In the genomic region with DNA sequence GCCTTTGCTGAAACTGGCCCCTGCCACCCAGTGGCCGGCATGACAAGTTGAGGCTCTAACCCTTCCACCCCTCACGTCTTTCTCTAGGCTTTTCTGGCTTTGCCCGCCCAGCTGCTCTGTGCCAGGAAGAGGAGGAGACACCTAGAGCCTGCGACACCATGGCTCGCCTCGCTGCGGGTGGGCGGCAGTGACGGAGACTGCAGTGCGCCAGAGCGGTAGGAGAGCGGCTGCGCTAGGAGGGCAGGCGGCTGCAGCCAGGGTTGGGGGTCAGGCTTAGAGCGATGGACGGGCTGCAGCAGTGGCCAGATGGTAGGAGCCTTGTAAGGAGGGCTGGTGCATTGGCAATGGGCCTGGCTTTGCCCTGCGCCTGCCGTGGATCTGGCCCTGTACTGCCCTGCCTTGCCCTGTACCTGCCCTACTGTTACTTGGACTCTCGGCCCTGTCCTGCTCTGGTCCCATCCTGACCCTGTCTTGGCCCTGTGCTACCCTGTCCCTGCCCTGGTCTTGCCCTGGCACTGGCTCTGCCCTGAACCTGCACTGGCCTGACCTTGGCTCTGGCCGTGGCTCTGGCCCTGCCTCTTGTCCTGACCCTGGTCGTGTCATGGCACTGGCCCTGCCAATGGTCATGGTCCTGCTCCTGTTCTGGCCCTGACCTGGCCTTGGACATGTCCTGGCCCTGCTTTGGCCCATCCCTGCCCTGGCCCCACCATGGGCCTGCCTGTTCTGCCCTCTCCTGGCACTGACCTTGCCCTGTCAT, we compare ENCODE assay signal across 5 cellular contexts.
A peak's percentile ranks its signal among the peaks of the same experiment; 100 is the strongest.
DNase-seq lines count a peak whose midpoint lies in the region; ATAC-seq, FAIRE-seq and TF ChIP-seq lines count a peak whose summit lies in the region.
"Not testable (repeated sequence)": the region's sequence is repeated elsewhere in the genome, so short reads cannot be mapped to it uniquely, and the experiment has no call there.

No MANE protein-coding gene starts in this region.

- H3K9me3 Mint-ChIP-seq in chondrocyte (ENCODE audit: low read depth); endodermal cell: not testable (repeated sequence)

- not testable (repeated sequence) for H3K4me1 Mint-ChIP-seq in chondrocyte (ENCODE audit: low read depth); endodermal cell

- H3K9me3 ChIP-seq in NT2/D1 (ENCODE audit: insufficient read depth, low read length); endodermal cell (ENCODE audit: control insufficient read depth, low read length); kidney (ENCODE audit: control insufficient read depth in 1 of 2, low read length in 2 of 2): not testable (repeated sequence)

- not testable (repeated sequence) for H3K36me3 ChIP-seq in NT2/D1 (ENCODE audit: insufficient read depth, insufficient read length, low read length); endodermal cell (ENCODE audit: control insufficient read depth, insufficient read depth, low read length); kidney (ENCODE audit: control insufficient read depth in 1 of 2, insufficient read depth in 2 of 2, low read length in 2 of 2)

- H3K4me1 ChIP-seq in NT2/D1 (ENCODE audit: insufficient read depth, insufficient read length); endodermal cell (ENCODE audit: control insufficient read depth, insufficient read depth, low read length); kidney (ENCODE audit: control insufficient read depth in 1 of 2, insufficient read depth in 1 of 2, low read depth in 1 of 2, low read length in 2 of 2): not testable (repeated sequence)

- ATAC-seq in Right ventricle myocardium inferior: not testable (repeated sequence)

- H3K4me3 ChIP-seq in NT2/D1 (ENCODE audit: insufficient read length, low read depth); endodermal cell (ENCODE audit: low read length); kidney (ENCODE audit: low read length in 2 of 2): not testable (repeated sequence)

- 95% methylated on average over 13 of the region's 21 CpGs; no CpG with 5 or more reads in 1 of the 2 experiments for WGBS in endodermal cell (ENCODE audit: insufficient coverage in 1 of 2, insufficient read length in 1 of 2), 2 experiments

- not testable (repeated sequence) for H3K4me3 Mint-ChIP-seq in chondrocyte (ENCODE audit: unreplicated experiment); endodermal cell

- not testable (repeated sequence) for H3K36me3 Mint-ChIP-seq in chondrocyte (ENCODE audit: low read depth); endodermal cell (ENCODE audit: low read depth)

- not testable (repeated sequence) for FAIRE-seq in kidney (lab: Jason Lieb, UNC)

- H3K27me3 Mint-ChIP-seq in chondrocyte (ENCODE audit: low read depth); endodermal cell (ENCODE audit: insufficient read depth): not testable (repeated sequence)

- not testable (repeated sequence) for H3K9ac ChIP-seq in NT2/D1 (ENCODE audit: insufficient read length, low read depth); endodermal cell (ENCODE audit: extremely low read depth, low read length, poor library complexity, severe bottlenecking); kidney (ENCODE audit: low read length in 2 of 2)

- not testable (repeated sequence) for H3K27ac Mint-ChIP-seq in chondrocyte (ENCODE audit: unreplicated experiment); endodermal cell

- not testable (repeated sequence) for H3K27ac ChIP-seq in endodermal cell (ENCODE audit: low read depth, low read length); kidney (ENCODE audit: low read depth in 2 of 2, low read length in 2 of 2)

- H3K27me3 ChIP-seq in NT2/D1 (ENCODE audit: insufficient read depth, insufficient read length); endodermal cell (ENCODE audit: control insufficient read depth, insufficient read depth, low read length, poor library complexity, severe bottlenecking): not testable (repeated sequence)

- intact Hi-C loops in Right ventricle myocardium inferior (cut with DNase I); kidney (cut with DNase I): not testable (repeated sequence)

- DNase-seq in NT2/D1 (ENCODE audit: low read depth, low spot score) (peak; percentile 8), chondrocyte (ENCODE audit: low spot score) (peak; percentile 82), endodermal cell (peak; percentile 10), Right ventricle myocardium inferior (ENCODE audit: missing footprints) (peak; percentile 31), kidney (peak; percentile 41)

- TF ChIP-seq CTCF in chondrocyte (IDR thresholded peaks at IDR 0.05); endodermal cell (conservative IDR thresholded peaks at IDR 0.05); kidney (IDR thresholded peaks at IDR 0.05; ENCODE audit: borderline replicate concordance, extremely low read depth, insufficient read depth): not testable (repeated sequence)

Comparison
In these comparisons a context has a peak if more than half of its experiments do, and no peak if none do; other contexts are left out.
1. DNase-seq: peak in every context shown above with its lines; median percentile 82 in chondrocyte; 41 in kidney; 31 in Right ventricle myocardium inferior; 10 in endodermal cell; 8 in NT2/D1.